In the genomic region with DNA sequence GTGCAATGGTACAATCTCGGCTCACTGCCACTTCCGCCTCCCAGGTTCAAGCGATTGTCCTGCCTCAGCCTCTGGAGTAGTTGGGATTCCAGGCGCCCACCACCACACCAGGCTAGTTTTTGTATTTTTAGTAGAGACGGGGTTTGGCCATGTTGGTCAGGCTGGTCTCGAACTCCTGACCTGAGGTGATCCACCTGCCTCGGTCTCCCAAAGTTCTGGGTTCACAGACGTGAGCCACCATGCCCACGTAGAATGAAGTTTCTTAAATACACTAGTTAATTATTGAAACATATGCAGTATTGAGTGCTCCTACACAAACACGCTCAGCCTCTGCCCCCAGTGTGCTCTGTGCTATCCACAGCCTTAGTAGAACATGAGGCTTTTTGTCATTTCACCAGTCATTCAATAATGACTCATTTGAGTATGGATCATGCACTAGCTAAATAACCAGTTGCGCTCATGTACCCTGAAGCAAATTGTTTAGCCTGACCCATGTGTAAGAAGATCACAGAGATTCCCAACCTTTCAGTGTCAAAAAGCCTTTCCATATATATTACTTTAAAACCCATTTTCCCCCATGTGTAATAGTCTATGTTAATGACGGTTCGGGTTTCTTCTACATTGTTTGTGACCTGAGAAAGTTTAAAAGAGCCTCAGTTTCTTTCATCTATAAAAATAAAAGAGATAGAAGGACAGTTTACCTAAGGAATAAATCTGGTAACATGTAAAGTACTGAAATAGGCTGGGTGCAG, we compare ENCODE assay signal across 1 cellular context.
A peak's percentile ranks its signal among the peaks of the same experiment; 100 is the strongest.
TF ChIP-seq lines count a peak whose summit lies in the region.

No MANE protein-coding gene starts in this region.

TF ChIP-seq in GM12878, 131 proteins besides CTCF, POLR2A, EP300 and RAD21 (continued from another document and continues in another):
- TF ChIP-seq, protein P1, sequence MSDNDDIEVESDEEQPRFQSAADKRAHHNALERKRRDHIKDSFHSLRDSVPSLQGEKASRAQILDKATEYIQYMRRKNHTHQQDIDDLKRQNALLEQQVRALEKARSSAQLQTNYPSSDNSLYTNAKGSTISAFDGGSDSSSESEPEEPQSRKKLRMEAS (IDR thresholded peaks at IDR 0.05; ENCODE audit: low read depth, low read length), result no peak
- TF ChIP-seq IRF3 (IDR thresholded peaks at IDR 0.05) (no peak), CBX3 (IDR thresholded peaks at IDR 0.05; ENCODE audit: borderline replicate concordance, low read depth) (no peak), RELA (IDR thresholded peaks at IDR 0.05; ENCODE audit: borderline replicate concordance, partially characterized antibody) (no peak), YY1 (IDR thresholded peaks at IDR 0.05; ENCODE audit: low read depth, low read length) (no peak), IKZF2 (IDR thresholded peaks at IDR 0.05) (peak; percentile 48 to 59; a peak in 2 of 4 replicates), ATF3 (IDR thresholded peaks at IDR 0.05; ENCODE audit: borderline replicate concordance, extremely low read depth, low read depth, low read length) (no peak), RCOR1 (conservative IDR thresholded peaks at IDR 0.05; ENCODE audit: low read depth, low read length) (no peak), ZNF384 (IDR thresholded peaks at IDR 0.05; ENCODE audit: borderline replicate concordance, low read depth, low read length) (no peak; the same call in 1 of the 2 replicates), DPF2 (IDR thresholded peaks at IDR 0.05) (0 out of 2 replicates have a peak, but pooled peaks have one; percentile 11), CREB1 (IDR thresholded peaks at IDR 0.05; ENCODE audit: low read depth) (no peak; the same call in 1 of the 2 replicates), MEF2A (IDR thresholded peaks at IDR 0.05; ENCODE audit: insufficient read depth, low read depth, low read length) (no peak), PBX3 (IDR thresholded peaks at IDR 0.05; ENCODE audit: insufficient replicate concordance, low read depth, low read length) (peak; percentile 18), SP1 (IDR thresholded peaks at IDR 0.05; ENCODE audit: low read depth, low read length) (no peak), POLR2AphosphoS5 (IDR thresholded peaks at IDR 0.05; ENCODE audit: low read length) (peak; percentile 84), TAF1 (IDR thresholded peaks at IDR 0.05; ENCODE audit: borderline replicate concordance, low read depth, low read length) (no peak), CHD1 (IDR thresholded peaks at IDR 0.05; ENCODE audit: low read depth, low read length) (no peak), ZNF24 (IDR thresholded peaks at IDR 0.05) (peak; percentile 5; the same call in 1 of the 2 replicates), FOXK2 (IDR thresholded peaks at IDR 0.05) (no peak), KDM1A (IDR thresholded peaks at IDR 0.05; ENCODE audit: borderline replicate concordance) (no peak), GABPA (IDR thresholded peaks at IDR 0.05; ENCODE audit: low read depth) (no peak), NFXL1 (IDR thresholded peaks at IDR 0.05; ENCODE audit: borderline replicate concordance) (no peak; the same call in 1 of the 2 replicates), HDGF (IDR thresholded peaks at IDR 0.05) (no peak), PRDM15 (CRISPR knock-in tag; IDR thresholded peaks at IDR 0.05) (peak; percentile 63), SMAD5 (IDR thresholded peaks at IDR 0.05; ENCODE audit: low read depth) (peak; percentile 47), FOXM1 (IDR thresholded peaks at IDR 0.05; ENCODE audit: low read depth, low read length) (peak; percentile 75; the same call in 1 of the 2 replicates), MTA2 (IDR thresholded peaks at IDR 0.05; ENCODE audit: low read depth) (no peak; the same call in 1 of the 2 replicates), RUNX3 (IDR thresholded peaks at IDR 0.05; ENCODE audit: low read length) (no peak; the same call in 1 of the 2 replicates), EGR1 (IDR thresholded peaks at IDR 0.05; ENCODE audit: borderline replicate concordance in 1 of 2, low read depth in 2 of 2, low read length in 2 of 2) (no peak), E2F8 (IDR thresholded peaks at IDR 0.05; ENCODE audit: low read depth, partially characterized antibody) (no peak)
- TF ChIP-seq, protein P2, sequence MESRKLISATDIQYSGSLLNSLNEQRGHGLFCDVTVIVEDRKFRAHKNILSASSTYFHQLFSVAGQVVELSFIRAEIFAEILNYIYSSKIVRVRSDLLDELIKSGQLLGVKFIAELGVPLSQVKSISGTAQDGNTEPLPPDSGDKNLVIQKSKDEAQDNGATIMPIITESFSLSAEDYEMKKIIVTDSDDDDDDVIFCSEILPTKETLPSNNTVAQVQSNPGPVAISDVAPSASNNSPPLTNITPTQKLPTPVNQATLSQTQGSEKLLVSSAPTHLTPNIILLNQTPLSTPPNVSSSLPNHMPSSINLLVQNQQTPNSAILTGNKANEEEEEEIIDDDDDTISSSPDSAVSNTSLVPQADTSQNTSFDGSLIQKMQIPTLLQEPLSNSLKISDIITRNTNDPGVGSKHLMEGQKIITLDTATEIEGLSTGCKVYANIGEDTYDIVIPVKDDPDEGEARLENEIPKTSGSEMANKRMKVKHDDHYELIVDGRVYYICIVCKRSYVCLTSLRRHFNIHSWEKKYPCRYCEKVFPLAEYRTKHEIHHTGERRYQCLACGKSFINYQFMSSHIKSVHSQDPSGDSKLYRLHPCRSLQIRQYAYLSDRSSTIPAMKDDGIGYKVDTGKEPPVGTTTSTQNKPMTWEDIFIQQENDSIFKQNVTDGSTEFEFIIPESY (IDR thresholded peaks at IDR 0.05), result no peak
- TF ChIP-seq, protein P3, sequence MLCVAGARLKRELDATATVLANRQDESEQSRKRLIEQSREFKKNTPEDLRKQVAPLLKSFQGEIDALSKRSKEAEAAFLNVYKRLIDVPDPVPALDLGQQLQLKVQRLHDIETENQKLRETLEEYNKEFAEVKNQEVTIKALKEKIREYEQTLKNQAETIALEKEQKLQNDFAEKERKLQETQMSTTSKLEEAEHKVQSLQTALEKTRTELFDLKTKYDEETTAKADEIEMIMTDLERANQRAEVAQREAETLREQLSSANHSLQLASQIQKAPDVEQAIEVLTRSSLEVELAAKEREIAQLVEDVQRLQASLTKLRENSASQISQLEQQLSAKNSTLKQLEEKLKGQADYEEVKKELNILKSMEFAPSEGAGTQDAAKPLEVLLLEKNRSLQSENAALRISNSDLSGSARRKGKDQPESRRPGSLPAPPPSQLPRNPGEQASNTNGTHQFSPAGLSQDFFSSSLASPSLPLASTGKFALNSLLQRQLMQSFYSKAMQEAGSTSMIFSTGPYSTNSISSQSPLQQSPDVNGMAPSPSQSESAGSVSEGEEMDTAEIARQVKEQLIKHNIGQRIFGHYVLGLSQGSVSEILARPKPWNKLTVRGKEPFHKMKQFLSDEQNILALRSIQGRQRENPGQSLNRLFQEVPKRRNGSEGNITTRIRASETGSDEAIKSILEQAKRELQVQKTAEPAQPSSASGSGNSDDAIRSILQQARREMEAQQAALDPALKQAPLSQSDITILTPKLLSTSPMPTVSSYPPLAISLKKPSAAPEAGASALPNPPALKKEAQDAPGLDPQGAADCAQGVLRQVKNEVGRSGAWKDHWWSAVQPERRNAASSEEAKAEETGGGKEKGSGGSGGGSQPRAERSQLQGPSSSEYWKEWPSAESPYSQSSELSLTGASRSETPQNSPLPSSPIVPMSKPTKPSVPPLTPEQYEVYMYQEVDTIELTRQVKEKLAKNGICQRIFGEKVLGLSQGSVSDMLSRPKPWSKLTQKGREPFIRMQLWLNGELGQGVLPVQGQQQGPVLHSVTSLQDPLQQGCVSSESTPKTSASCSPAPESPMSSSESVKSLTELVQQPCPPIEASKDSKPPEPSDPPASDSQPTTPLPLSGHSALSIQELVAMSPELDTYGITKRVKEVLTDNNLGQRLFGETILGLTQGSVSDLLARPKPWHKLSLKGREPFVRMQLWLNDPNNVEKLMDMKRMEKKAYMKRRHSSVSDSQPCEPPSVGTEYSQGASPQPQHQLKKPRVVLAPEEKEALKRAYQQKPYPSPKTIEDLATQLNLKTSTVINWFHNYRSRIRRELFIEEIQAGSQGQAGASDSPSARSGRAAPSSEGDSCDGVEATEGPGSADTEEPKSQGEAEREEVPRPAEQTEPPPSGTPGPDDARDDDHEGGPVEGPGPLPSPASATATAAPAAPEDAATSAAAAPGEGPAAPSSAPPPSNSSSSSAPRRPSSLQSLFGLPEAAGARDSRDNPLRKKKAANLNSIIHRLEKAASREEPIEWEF (IDR thresholded peaks at IDR 0.05; ENCODE audit: insufficient replicate concordance, low read depth, low read length), result no peak
